Comparison of ENCODE assay signal across 8 cellular contexts in genomic region chr10:6737758-6738463, GRCh38.
DNase-seq lines count a peak whose midpoint lies in the region; ATAC-seq and TF ChIP-seq lines count a peak whose summit lies in the region.

No MANE protein-coding gene starts in this region.

- CTCF ChIA-PET in PC-3 (lab: Charles Lee): no interaction called here

- H3K27me3 ChIP-seq in PC-3 (ENCODE audit: low read length) (no peaks in the 10 kb centered on the region), fibroblast of lung (ENCODE audit: control insufficient read depth, insufficient read depth, low read length) (no peaks in the 10 kb centered on the region), aorta (ENCODE audit: control insufficient read depth in 1 of 2, insufficient read depth in 2 of 2, low read length in 1 of 2) (peaks cover 0 to 1% of the 10 kb centered on the region in 2 donors)

- peak overlapping the region; percentile 67 for H3K27ac ChIP-seq in PC-3 (ENCODE audit: low read length)
- H3K27ac ChIP-seq in fibroblast of lung (ENCODE audit: insufficient read depth, low read length): no peak overlapping the region
- no peak overlapping the region for H3K27ac ChIP-seq in aorta (ENCODE audit: low read depth in 1 of 2, low read length in 2 of 2)

- H3K4me1 ChIP-seq in PC-3 (ENCODE audit: insufficient read depth, low read length) (peaks cover 4% of the 10 kb centered on the region), fibroblast of lung (ENCODE audit: control insufficient read depth, extremely low read depth, insufficient read depth, low read length) (peaks cover 19% of the 10 kb centered on the region), aorta (ENCODE audit: control insufficient read depth in 1 of 2, insufficient read depth in 2 of 2, low read length in 2 of 2) (no peaks in the 10 kb centered on the region)

- H3F3A ChIP-seq in PC-3 (ENCODE audit: low read length, unreplicated experiment): no peaks in the 10 kb centered on the region

- H2AFZ ChIP-seq in PC-3 (ENCODE audit: low read length): peak overlapping the region; percentile 57; the same call in 1 of the 2 replicates
- H2AFZ ChIP-seq in fibroblast of lung (ENCODE audit: low read length): peak overlapping the region; percentile 39

- 15 to 19% methylated on average over 14 of the region's 14 CpGs for WGBS in aorta, 2 donors

- BruUV-seq in PC-3 (replicated peaks; lab: Mats Ljungman, UMichigan): no TSS peak

- H3K4me3 ChIP-seq in PC-3 (ENCODE audit: low read length) (peak overlapping the region; percentile 64), fibroblast of lung (replicated peaks in 1 of 4; ENCODE audit: control extremely low read depth in 1 of 4, insufficient read depth in 1 of 4, low read depth in 3 of 4, low read length in 4 of 4) (peak overlapping the region in 1 of 4 experiments; percentile 44), aorta (ENCODE audit: low read length in 2 of 2) (no peak overlapping the region)

- H3K4me2 ChIP-seq in PC-3 (ENCODE audit: low read length): peak overlapping the region; percentile 87
- peak overlapping the region; percentile 68 for H3K4me2 ChIP-seq in fibroblast of lung (ENCODE audit: extremely low read depth, insufficient read depth, low read length)

- POLR2A ChIA-PET in PC-3 (lab: Charles Lee; ENCODE audit: unreplicated experiment): no interaction called here

- H3K9me2 ChIP-seq in PC-3 (replicated peaks; ENCODE audit: low read length): no peaks in the 10 kb centered on the region

- H3K36me3 ChIP-seq in PC-3 (ENCODE audit: low read depth, low read length): no peaks in the 10 kb centered on the region
- H3K36me3 ChIP-seq in fibroblast of lung (ENCODE audit: control insufficient read depth, insufficient read depth, low read length): no peaks in the 10 kb centered on the region
- H3K36me3 ChIP-seq in aorta (ENCODE audit: control insufficient read depth in 1 of 2, insufficient read depth in 2 of 2, low read length in 1 of 2): no peaks in the 10 kb centered on the region

- H4K20me1 ChIP-seq in PC-3 (ENCODE audit: low read length) (no peaks in the 10 kb centered on the region), fibroblast of lung (ENCODE audit: control insufficient read depth, extremely low read depth, insufficient read depth, low read length) (no peaks in the 10 kb centered on the region)

- H3K9me3 ChIP-seq in PC-3 (ENCODE audit: low read length): no peaks in the 10 kb centered on the region
- H3K9me3 ChIP-seq in fibroblast of lung (ENCODE audit: control insufficient read depth, insufficient read depth, low read depth, low read length): no peaks in the 10 kb centered on the region
- no peaks in the 10 kb centered on the region for H3K9me3 ChIP-seq in aorta (ENCODE audit: control insufficient read depth, low read length)

- H3K79me2 ChIP-seq in PC-3 (ENCODE audit: low read length) (peaks cover 7% of the 10 kb centered on the region; the same call in 1 of the 2 replicates), fibroblast of lung (ENCODE audit: control insufficient read depth, insufficient read depth, low read length) (no peaks in the 10 kb centered on the region)

- DNase-seq in ELR (ENCODE audit: low read depth): peak; percentile 52
- DNase-seq in PC-3: peak; percentile 27
- peak; percentile 56 to 74 for DNase-seq in fibroblast of lung (ENCODE audit: low read depth in 2 of 2)
- peak; percentile 31 for DNase-seq in pons (ENCODE audit: low spot score)
- DNase-seq in aorta: no peak
- no peak for DNase-seq in activated effector memory CD4-positive, alpha-beta T cell treated with Interleukin-2 at 50 U/mL for 16 hours
- no peak for DNase-seq in activated CD8-positive, alpha-beta memory T cell treated with anti-CD3 and anti-CD28 coated beads, Interleukin-2, amount 50 U/mL, for 48 hours

- intact Hi-C loops in PC-3 (cut with micrococcal nuclease): no loop called here
- intact Hi-C loops in aorta (cut with DNase I): no loop called here

- H3K9ac ChIP-seq in PC-3 (ENCODE audit: low read length) (peak overlapping the region; percentile 52), fibroblast of lung (ENCODE audit: insufficient read depth, low read length) (no peak overlapping the region)

- ATAC-seq in PC-3 (peak; percentile 55), aorta (ENCODE audit: low FRiP score) (no peak), GM19455 (IDR thresholded peaks at IDR 0.05; ENCODE audit: unreplicated experiment) (no peak)

- TF ChIP-seq CTCF in PC-3 (conservative IDR thresholded peaks at IDR 0.05; ENCODE audit: low read depth, low read length): no peak
- TF ChIP-seq CTCF in fibroblast of lung (conservative IDR thresholded peaks at IDR 0.05 in 1 of 2, IDR thresholded peaks at IDR 0.05 in 1 of 2; ENCODE audit: low read depth in 1 of 2, low read length in 2 of 2): no peak

Comparison
In these comparisons a context has a peak if more than half of its experiments do, and no peak if none do; other contexts are left out.
1. DNase-seq: peak in ELR (single experiment), PC-3 (single experiment), fibroblast of lung (2 of 2) and pons (single experiment); none in aorta (0 of 2), activated effector memory CD4-positive, alpha-beta T cell treated with Interleukin-2 at 50 U/mL for 16 hours (single experiment) and activated CD8-positive, alpha-beta memory T cell treated with anti-CD3 and anti-CD28 coated beads, Interleukin-2, amount 50 U/mL, for 48 hours (single experiment).